1 cellular context compared by ENCODE assay signal in genomic region chr14:104683653-104684448, GRCh38.
A peak's percentile ranks its signal among the peaks of the same experiment; 100 is the strongest.
TF ChIP-seq lines count a peak whose summit lies in the region.

No MANE protein-coding gene starts in this region.

TF ChIP-seq in HepG2, 621 proteins besides CTCF, POLR2A, EP300 and RAD21:
- TF ChIP-seq ZSCAN25 (CRISPR knock-in tag; IDR thresholded peaks at IDR 0.05) (peak; percentile 95), PAX8 (CRISPR knock-in tag; IDR thresholded peaks at IDR 0.05; ENCODE audit: borderline replicate concordance) (no peak), HOXD1 (CRISPR knock-in tag; IDR thresholded peaks at IDR 0.05) (no peak), THAP7 (CRISPR knock-in tag; IDR thresholded peaks at IDR 0.05) (no peak), ZNF788 (CRISPR knock-in tag; IDR thresholded peaks at IDR 0.05; ENCODE audit: borderline replicate concordance) (no peak), ZBTB4 (CRISPR knock-in tag; IDR thresholded peaks at IDR 0.05; ENCODE audit: borderline replicate concordance) (no peak), SOX13 (IDR thresholded peaks at IDR 0.05) (no peak), SOX13 (CRISPR knock-in tag; conservative IDR thresholded peaks at IDR 0.05 in 1 of 2, IDR thresholded peaks at IDR 0.05 in 1 of 2) (no peak), RARA (CRISPR knock-in tag; IDR thresholded peaks at IDR 0.05) (peak; percentile 27; the same call in 1 of the 2 replicates), ZNF136 (CRISPR knock-in tag; IDR thresholded peaks at IDR 0.05; ENCODE audit: low read depth) (no peak), ISL2 (CRISPR knock-in tag; IDR thresholded peaks at IDR 0.05) (no peak), ZHX2 (IDR thresholded peaks at IDR 0.05; ENCODE audit: low read depth) (no peak), ZHX2 (CRISPR knock-in tag; IDR thresholded peaks at IDR 0.05; ENCODE audit: borderline replicate concordance) (no peak), ATF5 (CRISPR knock-in tag; IDR thresholded peaks at IDR 0.05; ENCODE audit: low read depth) (no peak), BORCS8-MEF2B (CRISPR knock-in tag; IDR thresholded peaks at IDR 0.05) (no peak), ZNF263 (CRISPR knock-in tag; IDR thresholded peaks at IDR 0.05) (peak; percentile 88), ZFP1 (CRISPR knock-in tag; IDR thresholded peaks at IDR 0.05) (no peak), WIZ (CRISPR knock-in tag; IDR thresholded peaks at IDR 0.05) (no peak), PHF8 (CRISPR knock-in tag; IDR thresholded peaks at IDR 0.05) (no peak), FOXJ3 (CRISPR knock-in tag; IDR thresholded peaks at IDR 0.05; ENCODE audit: borderline replicate concordance) (no peak), MAF1 (CRISPR knock-in tag; IDR thresholded peaks at IDR 0.05; ENCODE audit: borderline replicate concordance) (no peak), CSRNP1 (CRISPR knock-in tag; IDR thresholded peaks at IDR 0.05) (no peak), ZNF451 (CRISPR knock-in tag; IDR thresholded peaks at IDR 0.05) (no peak), ZBTB7A (CRISPR knock-in tag; IDR thresholded peaks at IDR 0.05) (no peak), ZBTB21 (CRISPR knock-in tag; IDR thresholded peaks at IDR 0.05) (no peak), KLF11 (CRISPR knock-in tag; IDR thresholded peaks at IDR 0.05) (no peak)
TF ChIP-seq in HepG2: peak in this region for 3.
